Comparison of ENCODE assay signal across 23 cellular contexts in the genomic region with DNA sequence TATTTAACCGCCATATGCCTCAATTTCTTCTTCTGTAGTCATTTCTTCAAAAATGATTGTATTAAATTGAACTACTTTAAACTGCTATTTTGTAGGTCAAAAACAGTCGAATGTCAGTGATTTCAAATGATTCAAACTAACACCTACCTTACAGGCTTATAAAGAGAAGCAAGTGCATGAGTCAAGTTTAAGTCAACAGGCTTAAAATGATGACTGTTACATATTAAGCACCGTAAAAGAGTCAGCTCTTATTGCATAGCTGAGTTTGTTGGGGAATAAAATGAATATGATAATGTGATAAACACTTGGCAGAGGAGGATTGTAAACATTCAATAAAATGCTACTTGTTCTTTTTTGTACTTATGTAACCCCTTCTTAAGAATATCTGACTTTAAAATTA.
"Had no signal": no experiment of that assay in that cellular context is flagged by ENCODE, and none has a peak within 500 bp of the region (broad histone marks: within the 10 kb centered on the region; RNA-seq: fewer than 3 reads in every experiment).

No MANE protein-coding gene starts in this region.

- ATAC-seq: activated naive CD8-positive, alpha-beta T cell treated with anti-CD3 and anti-CD28 coated beads, Interleukin-2, amount 50 U/mL, for 24 hours; activated T-cell treated with anti-CD3 and anti-CD28 coated beads, Interleukin-2, amount 50 U/mL, for 4 hours; left colon had no signal

- H3K9me3 Mint-ChIP-seq: activated naive CD4-positive, alpha-beta T cell treated with anti-CD3 and anti-CD28 coated beads, Interleukin-2, amount 10 ng/mL, durations not matched to agents 7 days and 5 days; activated naive CD8-positive, alpha-beta T cell treated with anti-CD3 and anti-CD28 coated beads, Interleukin-2, amount 50 U/mL, for 24 hours; activated T-cell treated with anti-CD3 and anti-CD28 coated beads, Interleukin-2, amount 50 U/mL, for 4 hours; nephron had no signal

- H3K36me3 ChIP-seq: brain microvascular endothelial cell, esophagus muscularis mucosa, tibial artery had no signal

- H3K27ac ChIP-seq: brain microvascular endothelial cell, esophagus muscularis mucosa, hepatocyte, parathyroid adenoma, tibial artery had no signal

- H3K36me3 Mint-ChIP-seq: activated naive CD4-positive, alpha-beta T cell treated with anti-CD3 and anti-CD28 coated beads, Interleukin-2, amount 10 ng/mL, durations not matched to agents 7 days and 5 days; mesothelial cell of epicardium had no signal

- H2AFZ ChIP-seq: hepatocyte, parathyroid adenoma had no signal

- H3K4me1 ChIP-seq: parathyroid adenoma had no signal

- H3K27ac Mint-ChIP-seq: activated naive CD4-positive, alpha-beta T cell treated with anti-CD3 and anti-CD28 coated beads, Interleukin-2, amount 10 ng/mL, durations not matched to agents 7 days and 5 days; activated naive CD8-positive, alpha-beta T cell treated with anti-CD3 and anti-CD28 coated beads, Interleukin-2, amount 50 U/mL, for 24 hours; mesothelial cell of epicardium; nephron had no signal

- H3K9me3 ChIP-seq: esophagus muscularis mucosa, tibial artery had no signal

- H3K9ac ChIP-seq: parathyroid adenoma had no signal

- H3K4me1 Mint-ChIP-seq: mesothelial cell of epicardium had no signal

- DNase-seq: activated CD4-positive, alpha-beta T cell treated with anti-CD3 and anti-CD28 coated beads, Interleukin-2, amount 50 U/mL, for 1 hour; activated CD4-positive, CD25-positive, alpha-beta regulatory T cell treated with anti-CD3 and anti-CD28 coated beads, Interleukin-2, amount 50 U/mL, for 72 hours; activated CD8-positive, alpha-beta memory T cell treated with anti-CD3 and anti-CD28 coated beads, Interleukin-2, amount 50 U/mL, for 4 hours; activated naive CD4-positive, alpha-beta T cell treated with anti-CD3 and anti-CD28 coated beads, Interleukin-2, amount 10 ng/mL, durations not matched to agents 7 days and 5 days; activated naive CD8-positive, alpha-beta T cell treated with anti-CD3 and anti-CD28 coated beads, Interleukin-2, amount 50 U/mL, for 24 hours; activated T-cell treated with anti-CD3 and anti-CD28 coated beads, Interleukin-2, amount 50 U/mL, for 4 hours; anterior cingulate cortex; brain microvascular endothelial cell; cerebellar nuclear complex; cortex of kidney; left colon; stimulated activated CD4-positive, alpha-beta T cell treated with anti-CD3 and anti-CD28 coated beads, Interleukin-12 subunit alpha, Interleukin-12 subunit beta, amount 100 ng/mL, for 4 hours; stimulated activated CD4-positive, alpha-beta T cell treated with anti-CD3 and anti-CD28 coated beads, Interleukin-1b, Interleukin-23, amount 100 ng/mL, for 48 hours; stimulated activated CD8-positive, alpha-beta memory T cell treated with anti-CD3 and anti-CD28 coated beads, Interleukin-4, amount 100 ng/mL, for 48 hours; stimulated activated naive CD4-positive, alpha-beta T cell treated with Interleukin-2 at 50 U/mL for 16 hours; T-helper 9 cell; tibial artery had no signal

- H3K4me3 ChIP-seq: esophagus muscularis mucosa, hepatocyte, lung, tibial artery had no signal

- H3K4me2 ChIP-seq: hepatocyte had no signal

- H3K79me2 ChIP-seq: hepatocyte, parathyroid adenoma had no signal

- H3K27me3 ChIP-seq: brain microvascular endothelial cell, esophagus muscularis mucosa, hepatocyte, tibial artery had no signal

- H3K4me3 Mint-ChIP-seq: activated naive CD4-positive, alpha-beta T cell treated with anti-CD3 and anti-CD28 coated beads, Interleukin-2, amount 10 ng/mL, durations not matched to agents 7 days and 5 days; activated naive CD8-positive, alpha-beta T cell treated with anti-CD3 and anti-CD28 coated beads, Interleukin-2, amount 50 U/mL, for 24 hours; activated T-cell treated with anti-CD3 and anti-CD28 coated beads, Interleukin-2, amount 50 U/mL, for 4 hours; mesothelial cell of epicardium; nephron had no signal
